Comparison of ENCODE assay signal across 10 cellular contexts in genomic region chr16:27529962-27530361, GRCh38. TPM values are rescaled to one million over a fixed set of nuclear protein-coding genes. Genes with fewer than 3 reads are reported as not detected.
DNase-seq lines count a peak whose midpoint lies in the region; ATAC-seq and TF ChIP-seq lines count a peak whose summit lies in the region.
"Had no signal": no experiment of that assay in that cellular context is flagged by ENCODE, and none has a peak within 500 bp of the region (broad histone marks: within the 10 kb centered on the region; RNA-seq: fewer than 3 reads in every experiment).

No MANE protein-coding gene starts in this region.

- TF ChIP-seq CTCF in coronary artery (IDR thresholded peaks at IDR 0.05), result no peak

- H3K4me3 ChIP-seq in coronary artery, result no peak overlapping the region

- DNase-seq in Daoy (ENCODE audit: low read depth) (peak; percentile 92), NCI-H1694 treated with DMSO at 0.1 percent for 48 hours (lab: John Stamatoyannopoulos, UW) (peak; percentile 86), non-pigmented ciliary epithelial cell (ENCODE audit: low read depth) (peak; percentile 40), coronary artery (ENCODE audit: low spot score) (no peak), NCI-H748 (lab: John Stamatoyannopoulos, UW; ENCODE audit: unreplicated experiment) (no peak)
- DNase-seq in central memory CD8-positive, alpha-beta T cell (ENCODE audit: low spot score in 2 of 2), result no peak
- DNase-seq: activated naive CD8-positive, alpha-beta T cell treated with anti-CD3 and anti-CD28 coated beads, Interleukin-2, amount 50 U/mL, for 24 hours; NCI-H1092 had no signal

- H3K9me3 Mint-ChIP-seq in central memory CD8-positive, alpha-beta T cell, result no peaks in the 10 kb centered on the region
- H3K9me3 Mint-ChIP-seq: activated naive CD8-positive, alpha-beta T cell treated with anti-CD3 and anti-CD28 coated beads, Interleukin-2, amount 50 U/mL, for 24 hours had no signal

- H3K27ac Mint-ChIP-seq in central memory CD8-positive, alpha-beta T cell (ENCODE audit: low read depth), result peak overlapping the region; percentile 58
- H3K27ac Mint-ChIP-seq: activated naive CD8-positive, alpha-beta T cell treated with anti-CD3 and anti-CD28 coated beads, Interleukin-2, amount 50 U/mL, for 24 hours had no signal

- no peak overlapping the region for H3K4me3 Mint-ChIP-seq in central memory CD8-positive, alpha-beta T cell
- H3K4me3 Mint-ChIP-seq: activated naive CD8-positive, alpha-beta T cell treated with anti-CD3 and anti-CD28 coated beads, Interleukin-2, amount 50 U/mL, for 24 hours had no signal

- no peak for ATAC-seq in central memory CD8-positive, alpha-beta T cell (replicated peaks; ENCODE audit: extremely low read depth, poor library complexity, severe bottlenecking)
- ATAC-seq in GM18502 (IDR thresholded peaks at IDR 0.05; ENCODE audit: poor library complexity, unreplicated experiment) (no peak), GM21786 (IDR thresholded peaks at IDR 0.05; ENCODE audit: unreplicated experiment) (no peak)
- ATAC-seq: activated naive CD8-positive, alpha-beta T cell treated with anti-CD3 and anti-CD28 coated beads, Interleukin-2, amount 50 U/mL, for 24 hours had no signal

- H3K36me3 Mint-ChIP-seq in central memory CD8-positive, alpha-beta T cell (ENCODE audit: insufficient read depth), result peaks cover 69% of the 10 kb centered on the region

- H3K27ac ChIP-seq in coronary artery, result no peak overlapping the region

- H3K27me3 Mint-ChIP-seq in central memory CD8-positive, alpha-beta T cell, result no peaks in the 10 kb centered on the region
- H3K27me3 Mint-ChIP-seq: activated naive CD8-positive, alpha-beta T cell treated with anti-CD3 and anti-CD28 coated beads, Interleukin-2, amount 50 U/mL, for 24 hours had no signal

- peaks cover 18% of the 10 kb centered on the region for H3K4me1 Mint-ChIP-seq in central memory CD8-positive, alpha-beta T cell

RNA-seq across cellular contexts. Expression of gene GTF3C1, which starts 19.8 kb away (rescaled TPM):
- total RNA-seq in Daoy (2014; rRNA removed; shearing (Covaris generic)), result 44.4 and 46.9 TPM in 2 replicates

RNA-seq across cellular contexts. Expression of gene KATNIP, which starts 20.0 kb away (rescaled TPM):
- 4.3 and 6.8 TPM in 2 replicates for total RNA-seq in Daoy (2014; rRNA removed; shearing (Covaris generic))

Comparison
In these comparisons a context has a peak if more than half of its experiments do, and no peak if none do; other contexts are left out.
1. DNase-seq: peak in Daoy (single experiment), NCI-H1694 treated with DMSO at 0.1 percent for 48 hours (single experiment) and non-pigmented ciliary epithelial cell (single experiment); none in central memory CD8-positive, alpha-beta T cell (0 of 2), coronary artery (single experiment) and NCI-H748 (single experiment).